In genomic region chr10:37991655-37992054, GRCh38 we compare ENCODE assay signal across 34 cellular contexts. TPM values are rescaled to one million over a fixed set of nuclear protein-coding genes. Genes with fewer than 3 reads are reported as not detected.
A peak's percentile ranks its signal among the peaks of the same experiment; 100 is the strongest.
DNase-seq lines count a peak whose midpoint lies in the region; ATAC-seq, FAIRE-seq and TF ChIP-seq lines count a peak whose summit lies in the region.
"Had no signal": no experiment of that assay in that cellular context is flagged by ENCODE, and none has a peak within 500 bp of the region (broad histone marks: within the 10 kb centered on the region; RNA-seq: fewer than 3 reads in every experiment).

No MANE protein-coding gene starts in this region.

- intact Hi-C loops in HepG2 (cut with micrococcal nuclease; ENCODE audit: unreplicated experiment) (loop anchor here (2.0 kb wide), 1 partner anchor 19 kb away; the partner anchor contains the start of gene ZNF33A), right lobe of liver (cut with DNase I) (no loop called here)

- TF ChIP-seq EP300 in HepG2 (IDR thresholded peaks at IDR 0.05; ENCODE audit: low read depth in 2 of 2, low read length in 2 of 2) (no peak), HepG2 (CRISPR knock-in tag; IDR thresholded peaks at IDR 0.05; ENCODE audit: borderline replicate concordance) (no peak)

- H3K36me3 ChIP-seq in HepG2 (replicated peaks in 1 of 2; ENCODE audit: control insufficient read depth in 1 of 2, insufficient read depth in 2 of 2, low read length in 2 of 2) (no peaks in the 10 kb centered on the region), right lobe of liver (no peaks in the 10 kb centered on the region), DND-41 (ENCODE audit: insufficient read depth, low read length) (no peaks in the 10 kb centered on the region)
- H3K36me3 ChIP-seq: BE2C; BLaER1; BLaER1 treated with 17β-estradiol and CSF1 and Interleukin-3, amounts not matched to agents 10 nM and 100 nM had no signal

- H3K36me3 Mint-ChIP-seq in activated naive CD8-positive, alpha-beta T cell treated with anti-CD3 and anti-CD28 coated beads, Interleukin-2, amount 50 U/mL, for 24 hours (ENCODE audit: low read depth), result no peaks in the 10 kb centered on the region
- peaks cover 2% of the 10 kb centered on the region for H3K36me3 Mint-ChIP-seq in activated naive CD8-positive, alpha-beta T cell treated with anti-CD3 and anti-CD28 coated beads for 36 hours
- H3K36me3 Mint-ChIP-seq: CD14-positive monocyte; CD4-positive, alpha-beta memory T cell; CD4-positive, CD25-positive, alpha-beta regulatory T cell; CD8-positive, alpha-beta memory T cell; CD8-positive, alpha-beta T cell had no signal

- H3K79me2 ChIP-seq in HepG2 (ENCODE audit: insufficient read depth, low read length) (no peaks in the 10 kb centered on the region), DND-41 (ENCODE audit: insufficient read depth, low read length) (no peaks in the 10 kb centered on the region)

- H3K4me3 Mint-ChIP-seq in activated naive CD8-positive, alpha-beta T cell treated with anti-CD3 and anti-CD28 coated beads, Interleukin-2, amount 50 U/mL, for 24 hours, result no peak overlapping the region
- H3K4me3 Mint-ChIP-seq in activated naive CD8-positive, alpha-beta T cell treated with anti-CD3 and anti-CD28 coated beads for 36 hours, result no peak overlapping the region
- H3K4me3 Mint-ChIP-seq in stimulated activated naive CD8-positive, alpha-beta T cell treated with anti-CD3 and anti-CD28 coated beads, Interleukin-15, amount 100 ng/mL, for 72 hours, result no peak overlapping the region
- H3K4me3 Mint-ChIP-seq: B cell; CD14-positive monocyte; CD4-positive, alpha-beta memory T cell; CD4-positive, alpha-beta T cell; CD4-positive, CD25-positive, alpha-beta regulatory T cell; CD8-positive, alpha-beta memory T cell; CD8-positive, alpha-beta T cell had no signal

- TF ChIP-seq POLR2A in HepG2 (IDR thresholded peaks at IDR 0.05; ENCODE audit: insufficient read depth in 1 of 2, low read depth in 2 of 2, low read length in 2 of 2) (no peak), right lobe of liver (IDR thresholded peaks at IDR 0.05) (no peak)

- no peak overlapping the region for H3K9ac ChIP-seq in HepG2 (ENCODE audit: insufficient read depth, low read depth, low read length)
- no peak overlapping the region for H3K9ac ChIP-seq in DND-41 (ENCODE audit: low read depth, low read length)
- H3K9ac ChIP-seq: BLaER1; BLaER1 treated with 17β-estradiol and CSF1 and Interleukin-3, amounts not matched to agents 10 nM and 100 nM had no signal

- H4K20me1 ChIP-seq in HepG2 (ENCODE audit: insufficient read depth, low read length) (no peaks in the 10 kb centered on the region), DND-41 (ENCODE audit: insufficient read depth, low read length) (no peaks in the 10 kb centered on the region)
- H4K20me1 ChIP-seq: BLaER1; BLaER1 treated with 17β-estradiol and CSF1 and Interleukin-3, amounts not matched to agents 10 nM and 100 nM had no signal

- H3K4me3 ChIP-seq in HepG2 (replicated peaks in 1 of 3; ENCODE audit: insufficient read depth in 1 of 3, low read depth in 2 of 3, low read length in 3 of 3) (no peak overlapping the region), right lobe of liver (no peak overlapping the region), DND-41 (ENCODE audit: low read depth in 1 of 2, low read length in 2 of 2) (no peak overlapping the region)
- H3K4me3 ChIP-seq: A549; BLaER1; BLaER1 treated with 17β-estradiol and CSF1 and Interleukin-3, amounts not matched to agents 10 nM and 100 nM had no signal

- H2AFZ ChIP-seq in HepG2 (ENCODE audit: low read length) (peak overlapping the region; percentile 54), DND-41 (ENCODE audit: low read depth, low read length) (peak overlapping the region; percentile 19; the same call in 1 of the 2 replicates)

- no peaks in the 10 kb centered on the region for H3K4me1 Mint-ChIP-seq in activated naive CD8-positive, alpha-beta T cell treated with anti-CD3 and anti-CD28 coated beads, Interleukin-2, amount 50 U/mL, for 24 hours
- H3K4me1 Mint-ChIP-seq in activated naive CD8-positive, alpha-beta T cell treated with anti-CD3 and anti-CD28 coated beads for 36 hours, result no peaks in the 10 kb centered on the region
- H3K4me1 Mint-ChIP-seq in stimulated activated naive CD8-positive, alpha-beta T cell treated with anti-CD3 and anti-CD28 coated beads, Interleukin-15, amount 100 ng/mL, for 72 hours, result no peaks in the 10 kb centered on the region
- H3K4me1 Mint-ChIP-seq: B cell; CD14-positive monocyte; CD4-positive, alpha-beta memory T cell; CD4-positive, CD25-positive, alpha-beta regulatory T cell; CD8-positive, alpha-beta memory T cell had no signal

- 3% methylated on average over 2 of the region's 2 CpGs for WGBS in HepG2 (ENCODE audit: low lambda C conversion rate)
- 57% methylated on average over 2 of the region's 2 CpGs for WGBS in right lobe of liver (ENCODE audit: insufficient coverage, low coverage, low lambda C conversion rate, missing lambda C conversion rate)

- FAIRE-seq in HepG2 (lab: Jason Lieb, UNC) (no peak), RCC 7860 (lab: Jason Lieb, UNC) (no peak)
- FAIRE-seq: A204.1, A549, D721Med had no signal

- no peaks in the 10 kb centered on the region for H3K27me3 Mint-ChIP-seq in activated naive CD8-positive, alpha-beta T cell treated with anti-CD3 and anti-CD28 coated beads, Interleukin-2, amount 50 U/mL, for 24 hours
- H3K27me3 Mint-ChIP-seq in activated naive CD8-positive, alpha-beta T cell treated with anti-CD3 and anti-CD28 coated beads for 36 hours, result peaks cover 5% of the 10 kb centered on the region
- no peaks in the 10 kb centered on the region for H3K27me3 Mint-ChIP-seq in stimulated activated naive CD8-positive, alpha-beta T cell treated with anti-CD3 and anti-CD28 coated beads, Interleukin-15, amount 100 ng/mL, for 72 hours
- H3K27me3 Mint-ChIP-seq: CD4-positive, alpha-beta T cell had no signal

- no peak overlapping the region for H3K27ac Mint-ChIP-seq in activated naive CD8-positive, alpha-beta T cell treated with anti-CD3 and anti-CD28 coated beads, Interleukin-2, amount 50 U/mL, for 24 hours
- no peak overlapping the region for H3K27ac Mint-ChIP-seq in activated naive CD8-positive, alpha-beta T cell treated with anti-CD3 and anti-CD28 coated beads for 36 hours
- H3K27ac Mint-ChIP-seq in stimulated activated naive CD8-positive, alpha-beta T cell treated with anti-CD3 and anti-CD28 coated beads, Interleukin-15, amount 100 ng/mL, for 72 hours, result no peak overlapping the region
- H3K27ac Mint-ChIP-seq: B cell; CD4-positive, alpha-beta memory T cell; CD4-positive, alpha-beta T cell; CD4-positive, CD25-positive, alpha-beta regulatory T cell; CD8-positive, alpha-beta memory T cell; CD8-positive, alpha-beta T cell had no signal

- no TSS peak for BruUV-seq in HepG2 (replicated peaks; lab: Mats Ljungman, UMichigan)

- CTCF ChIA-PET in HepG2 (lab: Yijun Ruan, JAX; ENCODE audit: low intra/inter-chr PET ratio, low total read pairs), result interaction anchor here (1.4 kb wide), 1 partner anchor 15 kb away, joined by 3 read pairs; the partner anchor contains the start of gene ZNF25

- peak; percentile 26 for ATAC-seq in activated naive CD8-positive, alpha-beta T cell treated with anti-CD3 and anti-CD28 coated beads, Interleukin-2, amount 50 U/mL, for 24 hours
- ATAC-seq in HepG2, result no peak
- no peak for ATAC-seq in right lobe of liver
- peak; percentile 23 for ATAC-seq in stimulated activated naive CD8-positive, alpha-beta T cell treated with anti-CD3 and anti-CD28 coated beads, Interleukin-15, Interleukin-2, amounts not matched to agents 100 U/mL and 50 U/mL, for 24 hours
- ATAC-seq in stimulated activated naive CD8-positive, alpha-beta T cell treated with anti-CD3 and anti-CD28 coated beads, Interleukin-15, amount 100 ng/mL, for 72 hours, result no peak
- peak; percentile 66 for ATAC-seq in DND-41 (ENCODE audit: insufficient read depth, low read depth)
- ATAC-seq: A549; CD8-positive, alpha-beta T cell had no signal

- H3K9me3 ChIP-seq in HepG2 (ENCODE audit: low read length) (no peaks in the 10 kb centered on the region), right lobe of liver (no peaks in the 10 kb centered on the region), DND-41 (ENCODE audit: insufficient read depth, low read length, severe bottlenecking) (no peaks in the 10 kb centered on the region)
- H3K9me3 ChIP-seq: A549, BE2C, BLaER1 had no signal

- H3K27ac ChIP-seq in HepG2 (ENCODE audit: extremely low read length, insufficient read depth, low read length), result no peak overlapping the region
- H3K27ac ChIP-seq in right lobe of liver, result no peak overlapping the region
- H3K27ac ChIP-seq in DND-41 (ENCODE audit: low read length), result no peak overlapping the region
- H3K27ac ChIP-seq: 22Rv1; A549; BLaER1; BLaER1 treated with 17β-estradiol and CSF1 and Interleukin-3, amounts not matched to agents 10 nM and 100 nM; C4-2B had no signal

- H3K9me3 Mint-ChIP-seq in activated naive CD8-positive, alpha-beta T cell treated with anti-CD3 and anti-CD28 coated beads, Interleukin-2, amount 50 U/mL, for 24 hours, result peaks cover 4% of the 10 kb centered on the region
- no peaks in the 10 kb centered on the region for H3K9me3 Mint-ChIP-seq in activated naive CD8-positive, alpha-beta T cell treated with anti-CD3 and anti-CD28 coated beads for 36 hours
- peaks cover 4 to 5% of the 10 kb centered on the region in 2 donors for H3K9me3 Mint-ChIP-seq in stimulated activated naive CD8-positive, alpha-beta T cell treated with anti-CD3 and anti-CD28 coated beads, Interleukin-15, amount 100 ng/mL, for 72 hours
- H3K9me3 Mint-ChIP-seq: CD4-positive, CD25-positive, alpha-beta regulatory T cell; CD8-positive, alpha-beta T cell had no signal

- in situ Hi-C loops in HepG2 (cut with HindIII; ENCODE audit: extremely low pct_ligation_motif_present, low pct_unique_long_range_greater_than_20kb), result no loop called here

- POLR2A ChIA-PET in HepG2 (lab: Yijun Ruan, JAX), result interaction anchor here (1.7 kb wide), 1 partner anchor 19 kb away, joined by 8 read pairs; the partner anchor contains the start of gene ZNF33A

- no peaks in the 10 kb centered on the region for H3K27me3 ChIP-seq in HepG2 (ENCODE audit: control insufficient read depth in 1 of 2, insufficient read depth in 2 of 2, low read length in 2 of 2)
- no peaks in the 10 kb centered on the region for H3K27me3 ChIP-seq in right lobe of liver
- no peaks in the 10 kb centered on the region for H3K27me3 ChIP-seq in DND-41 (ENCODE audit: insufficient read depth, low read length, poor library complexity)
- H3K27me3 ChIP-seq: BE2C; BLaER1; BLaER1 treated with 17β-estradiol and CSF1 and Interleukin-3, amounts not matched to agents 10 nM and 100 nM had no signal

- DNase-seq in activated naive CD8-positive, alpha-beta T cell treated with anti-CD3 and anti-CD28 coated beads, Interleukin-2, amount 50 U/mL, for 24 hours, result no peak
- no peak for DNase-seq in activated naive CD8-positive, alpha-beta T cell treated with anti-CD3 and anti-CD28 coated beads for 36 hours
- no peak for DNase-seq in HepG2 (ENCODE audit: low spot score)
- DNase-seq in right lobe of liver, result no peak
- DNase-seq in stimulated activated naive CD8-positive, alpha-beta T cell treated with anti-CD3 and anti-CD28 coated beads, Interleukin-15, Interleukin-2, amounts not matched to agents 100 U/mL and 50 U/mL, for 24 hours, result no peak
- DNase-seq in stimulated activated naive CD8-positive, alpha-beta T cell treated with anti-CD3 and anti-CD28 coated beads, Interleukin-15, amount 100 ng/mL, for 72 hours, result no peak
- DNase-seq in DND-41, result peak; percentile 9
- DNase-seq in RCC 7860 (ENCODE audit: low spot score), result no peak
- DNase-seq: 8988T; ACHN; BE2C; C1 segment of cervical spinal cord; Caco-2; Calu3; CD4-positive, alpha-beta memory T cell; CD4-positive, alpha-beta T cell; CD4-positive, CD25-positive, alpha-beta regulatory T cell; CD8-positive, alpha-beta memory T cell; CD8-positive, alpha-beta T cell; COR-L47; DMS 273 treated with DMSO at 0.1 percent for 48 hours; DMS153; DMS79; DMS79 treated with DMSO at 0.1 percent for 48 hours; EL had no signal

- H3K4me1 ChIP-seq in HepG2 (ENCODE audit: insufficient read depth, low read length) (no peaks in the 10 kb centered on the region), right lobe of liver (no peaks in the 10 kb centered on the region), DND-41 (ENCODE audit: insufficient read depth, low read length) (peaks cover 10% of the 10 kb centered on the region)
- H3K4me1 ChIP-seq: A549; BE2C; BLaER1; BLaER1 treated with 17β-estradiol and CSF1 and Interleukin-3, amounts not matched to agents 10 nM and 100 nM; Caco-2 had no signal

- H3K4me2 ChIP-seq in HepG2 (ENCODE audit: low read depth, low read length), result no peak overlapping the region
- no peak overlapping the region for H3K4me2 ChIP-seq in DND-41 (ENCODE audit: insufficient read depth, low read length)
- H3K4me2 ChIP-seq: A549; BLaER1; BLaER1 treated with 17β-estradiol and CSF1 and Interleukin-3, amounts not matched to agents 10 nM and 100 nM had no signal

- no peak for TF ChIP-seq CTCF in HepG2 (CRISPR knock-in tag; IDR thresholded peaks at IDR 0.05)
- no peak for TF ChIP-seq CTCF in right lobe of liver (IDR thresholded peaks at IDR 0.05)
- TF ChIP-seq CTCF in DND-41 (IDR thresholded peaks at IDR 0.05; ENCODE audit: borderline replicate concordance, extremely low read depth, low read length, poor library complexity, severe bottlenecking), result no peak

- no peak for TF ChIP-seq RAD21 in HepG2 (CRISPR knock-in tag; IDR thresholded peaks at IDR 0.05)

RNA-seq across cellular contexts. Expression of gene ZNF25, which starts 15.2 kb away (rescaled TPM):
- total RNA-seq in activated naive CD8-positive, alpha-beta T cell treated with anti-CD3 and anti-CD28 coated beads for 36 hours, result 1 to 10 TPM; 4.2 to 5.5 TPM
- total RNA-seq in HepG2 (2016; rRNA removed; fragmentation: Illumina TruSeq; extraction: Trizol), result 1.4 and 1.6 TPM in 2 replicates
- total RNA-seq in HepG2 (2016; cell fraction: cytosol; rRNA removed; fragmentation: Illumina TruSeq; extraction: Trizol; ENCODE audit: low read depth), result 0.40 and 0.71 TPM in 2 replicates
- total RNA-seq in HepG2 (2016; cell fraction: insoluble cytoplasmic fraction; rRNA removed; fragmentation: Illumina TruSeq; extraction: Trizol), result 1.4 and 1.8 TPM in 2 replicates
- 1.8 and 2.0 TPM in 2 replicates for total RNA-seq in HepG2 (2016; cell fraction: membrane; rRNA removed; fragmentation: Illumina TruSeq; extraction: Trizol)
- total RNA-seq in HepG2 (2016; cell fraction: nucleus; rRNA removed; fragmentation: Illumina TruSeq; extraction: Trizol), result 1.7 and 2.0 TPM in 2 replicates
- 1.5 and 1.6 TPM in 2 replicates for polyA plus RNA-seq in HepG2 (2011; rRNA removed)
- polyA plus RNA-seq in HepG2 (2011; cell fraction: cytosol; rRNA removed), result 0.40 and 0.81 TPM in 2 replicates
- 1.3 and 1.7 TPM in 2 replicates for polyA plus RNA-seq in HepG2 (2011; cell fraction: nucleus; rRNA removed)
- polyA plus RNA-seq in HepG2 (2012), result 1.1 and 1.3 TPM in 2 replicates
- polyA plus RNA-seq in HepG2 (2016; cell fraction: cytosol; fragmentation: Illumina TruSeq; extraction: Trizol; ENCODE audit: low read depth), result 0.25 and 0.28 TPM in 2 replicates
- 1.5 TPM in 2 replicates for polyA plus RNA-seq in HepG2 (2016; cell fraction: insoluble cytoplasmic fraction; fragmentation: Illumina TruSeq; extraction: Trizol; ENCODE audit: low read depth)
- 0.87 and 0.98 TPM in 2 replicates for polyA plus RNA-seq in HepG2 (2016; cell fraction: membrane; fragmentation: Illumina TruSeq; extraction: Trizol; ENCODE audit: low read depth)
- polyA plus RNA-seq in HepG2 (2016; cell fraction: nucleus; fragmentation: Illumina TruSeq; extraction: Trizol; ENCODE audit: insufficient read depth, low read depth), result 3.4 and 4.1 TPM in 2 replicates
- 0.12 and 0.24 TPM in 2 replicates for polyA minus RNA-seq in HepG2 (2011; rRNA and poly(A)+ RNA removed; ENCODE audit: low replicate concordance)
- 0.89 and 1.1 TPM in 2 replicates for polyA minus RNA-seq in HepG2 (2011; cell fraction: cytosol; rRNA and poly(A)+ RNA removed)
- 1.3 and 1.7 TPM in 2 replicates for polyA minus RNA-seq in HepG2 (2011; cell fraction: nucleus; rRNA and poly(A)+ RNA removed)
- total RNA-seq in right lobe of liver, result 1 to 10 TPM; 1.1 to 3.1 (median 2.6) TPM

RNA-seq across cellular contexts. Expression of gene ZNF33A, which starts 18.8 kb away (rescaled TPM):
- total RNA-seq in activated naive CD8-positive, alpha-beta T cell treated with anti-CD3 and anti-CD28 coated beads for 36 hours, result 10 to 100 TPM; 17.6 to 18.1 TPM
- total RNA-seq in HepG2 (2016; rRNA removed; fragmentation: Illumina TruSeq; extraction: Trizol) (22.5 and 35.5 TPM in 2 replicates), right lobe of liver (10 to 100 TPM; 12.3 to 24.2 (median 15.7) TPM)
- 2.3 and 3.1 TPM in 2 replicates for total RNA-seq in HepG2 (2016; cell fraction: cytosol; rRNA removed; fragmentation: Illumina TruSeq; extraction: Trizol; ENCODE audit: low read depth)
- 21.6 and 34.4 TPM in 2 replicates for total RNA-seq in HepG2 (2016; cell fraction: insoluble cytoplasmic fraction; rRNA removed; fragmentation: Illumina TruSeq; extraction: Trizol)
- total RNA-seq in HepG2 (2016; cell fraction: membrane; rRNA removed; fragmentation: Illumina TruSeq; extraction: Trizol), result 10.1 and 10.8 TPM in 2 replicates
- total RNA-seq in HepG2 (2016; cell fraction: nucleus; rRNA removed; fragmentation: Illumina TruSeq; extraction: Trizol), result 32.1 and 33.5 TPM in 2 replicates
- polyA plus RNA-seq in HepG2 (2011; rRNA removed), result 11.1 and 13.1 TPM in 2 replicates
- polyA plus RNA-seq in HepG2 (2011; cell fraction: cytosol; rRNA removed), result 5.0 and 7.0 TPM in 2 replicates
- polyA plus RNA-seq in HepG2 (2011; cell fraction: nucleus; rRNA removed), result 10.1 and 10.9 TPM in 2 replicates
- polyA plus RNA-seq in HepG2 (2012), result 11.7 and 12.5 TPM in 2 replicates
- 2.9 and 3.5 TPM in 2 replicates for polyA plus RNA-seq in HepG2 (2016; cell fraction: cytosol; fragmentation: Illumina TruSeq; extraction: Trizol; ENCODE audit: low read depth)
- polyA plus RNA-seq in HepG2 (2016; cell fraction: insoluble cytoplasmic fraction; fragmentation: Illumina TruSeq; extraction: Trizol; ENCODE audit: low read depth), result 20.2 and 21.8 TPM in 2 replicates
- polyA plus RNA-seq in HepG2 (2016; cell fraction: membrane; fragmentation: Illumina TruSeq; extraction: Trizol; ENCODE audit: low read depth), result 6.5 and 7.0 TPM in 2 replicates
- polyA plus RNA-seq in HepG2 (2016; cell fraction: nucleus; fragmentation: Illumina TruSeq; extraction: Trizol; ENCODE audit: insufficient read depth, low read depth), result 29.0 and 36.8 TPM in 2 replicates
- 15.2 and 20.1 TPM in 2 replicates for polyA minus RNA-seq in HepG2 (2011; rRNA and poly(A)+ RNA removed; ENCODE audit: low replicate concordance)
- polyA minus RNA-seq in HepG2 (2011; cell fraction: cytosol; rRNA and poly(A)+ RNA removed), result 9.8 and 10.1 TPM in 2 replicates
- polyA minus RNA-seq in HepG2 (2011; cell fraction: nucleus; rRNA and poly(A)+ RNA removed), result 47.1 and 49.6 TPM in 2 replicates

Comparison
In these comparisons a context has a peak if more than half of its experiments do, and no peak if none do; other contexts are left out.
1. ATAC-seq: peak in activated naive CD8-positive, alpha-beta T cell treated with anti-CD3 and anti-CD28 coated beads, Interleukin-2, amount 50 U/mL, for 24 hours (single experiment), stimulated activated naive CD8-positive, alpha-beta T cell treated with anti-CD3 and anti-CD28 coated beads, Interleukin-15, Interleukin-2, amounts not matched to agents 100 U/mL and 50 U/mL, for 24 hours (single experiment) and DND-41 (single experiment); none in HepG2 (single experiment), right lobe of liver (0 of 4) and stimulated activated naive CD8-positive, alpha-beta T cell treated with anti-CD3 and anti-CD28 coated beads, Interleukin-15, amount 100 ng/mL, for 72 hours (single experiment).